In the genomic region with DNA sequence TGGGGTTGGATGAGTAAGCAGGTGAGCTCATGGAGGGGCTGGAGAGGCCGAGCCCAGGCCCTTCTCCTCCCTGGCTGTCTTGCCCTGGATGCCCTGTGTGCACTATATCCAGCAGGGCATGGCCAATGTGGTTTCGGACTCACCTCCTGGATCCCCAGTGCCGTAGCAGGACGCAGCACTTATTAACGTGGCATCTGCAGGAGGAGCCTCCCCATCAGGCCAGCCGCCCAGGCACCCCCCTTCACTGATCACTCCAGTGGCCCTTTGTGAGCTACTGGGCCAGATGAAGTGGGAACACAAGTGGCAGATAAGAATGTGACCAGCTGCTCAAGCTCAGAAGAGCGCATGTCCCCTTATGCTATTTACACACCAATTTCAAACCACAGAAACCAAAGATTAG, we compare ENCODE assay signal across 13 cellular contexts. TPM values are rescaled to one million over a fixed set of nuclear protein-coding genes. Genes with fewer than 3 reads are reported as not detected.
DNase-seq lines count a peak whose midpoint lies in the region; ATAC-seq and TF ChIP-seq lines count a peak whose summit lies in the region.
"Had no signal": no experiment of that assay in that cellular context is flagged by ENCODE, and none has a peak within 500 bp of the region (broad histone marks: within the 10 kb centered on the region; RNA-seq: fewer than 3 reads in every experiment).

No MANE protein-coding gene starts in this region.

- H3K27me3 Mint-ChIP-seq in H9 (ENCODE audit: low read depth), result peaks cover 4% of the 10 kb centered on the region
- H3K27me3 Mint-ChIP-seq: activated naive CD8-positive, alpha-beta T cell had no signal

- H2AFZ ChIP-seq in H9 (ENCODE audit: low read length), result no peak overlapping the region

- no peak overlapping the region for H2BK5ac ChIP-seq in H9 (ENCODE audit: insufficient read length, low read length)

- no peak overlapping the region for H4K5ac ChIP-seq in H9 (ENCODE audit: insufficient read length, low read depth, low read length)

- H3K56ac ChIP-seq in H9 (ENCODE audit: insufficient read length, low read depth, low read length), result no peak overlapping the region

- H3K9ac ChIP-seq in H9 (ENCODE audit: extremely low read depth, insufficient read length, low read length), result no peak overlapping the region
- H3K9ac ChIP-seq: SK-N-SH had no signal

- no peaks in the 10 kb centered on the region for H3K79me2 ChIP-seq in H9 (ENCODE audit: insufficient read depth, low read length)

- no peak overlapping the region for H2BK12ac ChIP-seq in H9 (ENCODE audit: insufficient read length, low read depth, low read length)

- H3K27ac Mint-ChIP-seq in H9, result peak overlapping the region in 1 of 3 experiments; percentile 34; a peak in 1 of 7 replicates
- H3K27ac Mint-ChIP-seq: activated naive CD8-positive, alpha-beta T cell had no signal

- peak overlapping the region in 1 of 2 experiments; percentile 49; a peak in 1 of 5 replicates for H3K4me3 Mint-ChIP-seq in H9
- H3K4me3 Mint-ChIP-seq: activated naive CD8-positive, alpha-beta T cell had no signal

- H3K4me1 ChIP-seq in lower lobe of right lung (no peaks in the 10 kb centered on the region), H9 (ENCODE audit: insufficient read depth, low read length) (peaks cover 7% of the 10 kb centered on the region; the same call in 1 of the 2 replicates), BE2C (no peaks in the 10 kb centered on the region)
- H3K4me1 ChIP-seq: tibial artery had no signal

- H4K91ac ChIP-seq in H9 (ENCODE audit: insufficient read length, low read depth, low read length), result no peak overlapping the region

- ATAC-seq in lower lobe of right lung, result peak; percentile 92 to 94

- H4K8ac ChIP-seq in H9 (replicated peaks; ENCODE audit: insufficient read length, low read depth, low read length), result no peak overlapping the region

- peaks cover 13 to 27% (median 18%) of the 10 kb centered on the region in 3 experiments for H3K36me3 Mint-ChIP-seq in H9 (ENCODE audit: insufficient read depth in 1 of 3, low read depth in 3 of 3)
- H3K36me3 Mint-ChIP-seq: activated naive CD8-positive, alpha-beta T cell had no signal

- H3K36me3 ChIP-seq in lower lobe of right lung (no peaks in the 10 kb centered on the region), BE2C (no peaks in the 10 kb centered on the region)

- intact Hi-C loops in lower lobe of right lung (cut with DNase I), result no loop called here

- no CpG with 5 or more reads among the region's 7 CpGs for WGBS in H9 (ENCODE audit: extremely low coverage, insufficient read length, low lambda C conversion rate)

- no peak overlapping the region for H3T11ph ChIP-seq in H9 (ENCODE audit: low read length)

- H3K9me3 Mint-ChIP-seq in H9, result peaks cover 13 to 20% of the 10 kb centered on the region in 2 experiments

- H3K27ac ChIP-seq in lower lobe of right lung (no peak overlapping the region), H9 (ENCODE audit: insufficient read length, low read depth, low read length) (no peak overlapping the region)
- H3K27ac ChIP-seq: tibial artery had no signal

- H3K4me3 ChIP-seq in lower lobe of right lung, result no peak overlapping the region
- H3K4me3 ChIP-seq in BE2C (ENCODE audit: low read depth, low read length), result no peak overlapping the region
- H3K4me3 ChIP-seq: tibial artery had no signal

- H3K23ac ChIP-seq in H9 (ENCODE audit: insufficient read length, low read depth, low read length), result no peak overlapping the region

- no peak overlapping the region for H3K18ac ChIP-seq in H9 (ENCODE audit: insufficient read length, low read depth, low read length)

- no peak overlapping the region for H2BK120ac ChIP-seq in H9 (ENCODE audit: low read depth, low read length, poor library complexity, severe bottlenecking)

- no peak overlapping the region for H3K4me2 ChIP-seq in H9 (ENCODE audit: insufficient read depth, insufficient read length, low read length)
- H3K4me2 ChIP-seq: SK-N-SH had no signal

- H3K79me1 ChIP-seq in H9 (ENCODE audit: insufficient read depth, low read depth, low read length, poor library complexity, severe bottlenecking), result no peaks in the 10 kb centered on the region

- no peak overlapping the region for H2BK15ac ChIP-seq in H9 (ENCODE audit: low read depth, low read length)

- H3K4me1 Mint-ChIP-seq in H9, result peaks cover 43 to 47% of the 10 kb centered on the region in 2 experiments

- H3K14ac ChIP-seq in H9 (ENCODE audit: insufficient read depth, low read length), result no peak overlapping the region

- no peaks in the 10 kb centered on the region for H3K23me2 ChIP-seq in H9 (ENCODE audit: insufficient read length, low read depth, low read length, poor library complexity, severe bottlenecking)

- H3K27me3 ChIP-seq in lower lobe of right lung (ENCODE audit: low read depth) (no peaks in the 10 kb centered on the region), H9 (ENCODE audit: insufficient read depth, low read length) (no peaks in the 10 kb centered on the region), BE2C (no peaks in the 10 kb centered on the region)
- H3K27me3 ChIP-seq: tibial artery had no signal

- H2BK20ac ChIP-seq in H9 (ENCODE audit: low read depth, low read length, poor library complexity, severe bottlenecking), result no peak overlapping the region

- no peak for TF ChIP-seq CTCF in lower lobe of right lung (IDR thresholded peaks at IDR 0.05)
- TF ChIP-seq CTCF in H9 (conservative IDR thresholded peaks at IDR 0.05), result no peak
- TF ChIP-seq CTCF in BE2C (IDR thresholded peaks at IDR 0.05; ENCODE audit: low read depth, low read length), result no peak

- no peaks in the 10 kb centered on the region for H4K20me1 ChIP-seq in H9 (ENCODE audit: control insufficient read depth, insufficient read depth, insufficient read length)

- H3K9me3 ChIP-seq in lower lobe of right lung (peaks cover 4% of the 10 kb centered on the region), H9 (ENCODE audit: control insufficient read depth, low read depth, low read length) (no peaks in the 10 kb centered on the region), BE2C (no peaks in the 10 kb centered on the region)
- H3K9me3 ChIP-seq: SK-N-SH, tibial artery had no signal

- H2AK5ac ChIP-seq in H9 (ENCODE audit: insufficient read length, low read length), result no peak overlapping the region

- H3K4ac ChIP-seq in H9 (ENCODE audit: low read depth, low read length), result no peak overlapping the region

- DNase-seq in DMS53 (lab: John Stamatoyannopoulos, UW) (peak; percentile 80), NCI-H128 (lab: John Stamatoyannopoulos, UW; ENCODE audit: unreplicated experiment) (peak; percentile 37), OCI-M1 (lab: John Stamatoyannopoulos, UW) (peak; percentile 50), lower lobe of right lung (peak; percentile 84), H9 (no peak), GM19240 (ENCODE audit: insufficient read length, low spot score) (no peak), BE2C (no peak)
- no peak for DNase-seq in stimulated activated naive CD4-positive, alpha-beta T cell (lab: John Stamatoyannopoulos, UW)
- DNase-seq: central memory CD4-positive, alpha-beta T cell; DND-41; SK-N-SH; tibial artery had no signal

RNA-seq across cellular contexts. Expression of gene DICER1, which starts 43.1 kb away (rescaled TPM):
- total RNA-seq in lower lobe of right lung, result 66.4 TPM
- 57.0 and 59.4 TPM in 2 replicates for total RNA-seq in H9 (2021)
- polyA plus RNA-seq in BE2C (2012; ENCODE audit: insufficient read depth, insufficient read length, low read depth), result 12.1 TPM

Comparison
In these comparisons a context has a peak if more than half of its experiments do, and no peak if none do; other contexts are left out.
1. DNase-seq: peak in DMS53 (single experiment), NCI-H128 (single experiment), OCI-M1 (single experiment) and lower lobe of right lung (single experiment); none in H9 (single experiment), stimulated activated naive CD4-positive, alpha-beta T cell (0 of 6), GM19240 (single experiment) and BE2C (single experiment).